In the genomic region with DNA sequence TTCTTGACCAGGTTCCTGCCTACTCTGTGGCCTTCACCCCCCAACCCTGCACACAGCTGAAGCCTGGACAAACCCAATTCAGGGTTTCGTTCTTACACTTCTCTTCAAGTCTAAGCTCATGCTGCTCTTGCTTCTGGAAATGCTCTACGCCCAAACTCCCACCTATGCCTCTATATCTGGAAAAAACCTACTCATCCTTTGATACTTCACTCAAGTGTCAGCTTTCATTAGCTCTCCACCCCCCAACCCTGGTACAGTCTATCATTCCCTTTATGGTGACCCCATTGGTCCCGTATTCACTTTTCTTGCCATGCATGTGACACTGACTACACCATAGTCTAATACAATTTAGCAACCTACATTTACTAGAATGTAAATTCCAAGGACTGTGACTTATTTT, we compare ENCODE assay signal across 21 cellular contexts.
"Had no signal": no experiment of that assay in that cellular context is flagged by ENCODE, and none has a peak within 500 bp of the region (broad histone marks: within the 10 kb centered on the region; RNA-seq: fewer than 3 reads in every experiment).

No MANE protein-coding gene starts in this region.

- H3K9me3 Mint-ChIP-seq: mesothelial cell of epicardium had no signal

- DNase-seq: colonic mucosa; cortex of kidney; dermis blood vessel endothelial cell; dorsolateral prefrontal cortex; effector CD4-positive, alpha-beta T cell; effector memory CD4-positive, alpha-beta T cell; erythroblast; esophagus squamous epithelium; foreskin fibroblast; foreskin melanocyte; gastrocnemius medialis; glutamatergic neuron; heart right ventricle; hippocampal formation; left cardiac atrium; left lung; left ventricle myocardium superior; lower lobe of right lung; mesenchymal stem cell; mucosa of descending colon had no signal

- H3K4me3 Mint-ChIP-seq: mesothelial cell of epicardium had no signal

- H3K9me3 ChIP-seq: colonic mucosa, esophagus squamous epithelium, gastrocnemius medialis, heart right ventricle, left lung, lower lobe of right lung, mucosa of descending colon had no signal

- H3K27ac Mint-ChIP-seq: mesothelial cell of epicardium had no signal

- H3K36me3 ChIP-seq: colonic mucosa had no signal

- H3K4me1 ChIP-seq: colonic mucosa, gastrocnemius medialis, left lung, lower lobe of right lung had no signal

- H3K27me3 ChIP-seq: colonic mucosa, dorsolateral prefrontal cortex, esophagus squamous epithelium, gastrocnemius medialis, heart right ventricle, left lung had no signal

- H3K4me3 ChIP-seq: colonic mucosa, dorsolateral prefrontal cortex, esophagus squamous epithelium, gastrocnemius medialis, heart right ventricle, left lung, lower lobe of right lung, mucosa of descending colon had no signal
